8 cellular contexts compared by ENCODE assay signal in genomic region chr3:42547401-42547945, GRCh38. TPM values are rescaled to one million over a fixed set of nuclear protein-coding genes. Genes with fewer than 3 reads are reported as not detected.
A peak's percentile ranks its signal among the peaks of the same experiment; 100 is the strongest.
DNase-seq lines count a peak whose midpoint lies in the region; ATAC-seq and TF ChIP-seq lines count a peak whose summit lies in the region.

No MANE protein-coding gene starts in this region.

- no peak overlapping the region for H3K4me3 Mint-ChIP-seq in activated naive CD4-positive, alpha-beta T cell treated with anti-CD3 and anti-CD28 coated beads for 36 hours

- H3K4me3 ChIP-seq in uterus, result no peak overlapping the region

- no peaks in the 10 kb centered on the region for H3K27me3 ChIP-seq in uterus

- peaks cover 3% of the 10 kb centered on the region for H3K4me1 Mint-ChIP-seq in activated naive CD4-positive, alpha-beta T cell treated with anti-CD3 and anti-CD28 coated beads for 36 hours (ENCODE audit: low read depth)

- DNase-seq in GM10248 (ENCODE audit: extremely low spot score) (peak; percentile 75), HK-2 (ENCODE audit: unreplicated experiment) (peak; percentile 62), SK-MEL-5 (ENCODE audit: low read depth, low spot score) (peak; percentile 68), Right ventricle myocardium superior (peak; percentile 81), posterior vena cava (ENCODE audit: low spot score) (peak; percentile 91), uterus (peak; percentile 44 to 49)
- DNase-seq in activated naive CD4-positive, alpha-beta T cell treated with anti-CD3 and anti-CD28 coated beads for 36 hours, result peak; percentile 67

- H3K36me3 Mint-ChIP-seq in activated naive CD4-positive, alpha-beta T cell treated with anti-CD3 and anti-CD28 coated beads for 36 hours (ENCODE audit: low read depth), result peaks cover 10% of the 10 kb centered on the region

- CTCF ChIA-PET in GM10248 (lab: Yijun Ruan, JAX), result interaction anchor here (0.7 to 9.5 kb wide), 21 partner anchors 11 to 392 kb away, joined by 3 to 95 read pairs (median 4); no protein-coding TSS in a partner anchor
- CTCF ChIA-PET in activated naive CD4-positive, alpha-beta T cell treated with anti-CD3 and anti-CD28 coated beads for 36 hours (lab: Charles Lee), result interaction anchor here (0.6 to 19.6 kb wide), 18 partner anchors 9 to 343 kb away, joined by 3 to 201 read pairs (median 5); partner anchors contain the start of gene VIPR1

- H3K27ac ChIP-seq in uterus, result no peak overlapping the region

- POLR2A ChIA-PET in GM10248 (lab: Yijun Ruan, JAX), result no interaction called here

- in situ Hi-C loops in SK-MEL-5 (cut with HindIII; ENCODE audit: low pct_unique_long_range_greater_than_20kb, low sequenced_read_pairs), result no loop called here

- TF ChIP-seq CTCF in GM10248 (IDR thresholded peaks at IDR 0.05; ENCODE audit: control extremely low read depth, extremely low read depth, low read depth, missing control alignments), result peak; percentile 91
- TF ChIP-seq CTCF in uterus (IDR thresholded peaks at IDR 0.05), result peak; percentile 63 to 88 (median 78)

- no peaks in the 10 kb centered on the region for H3K27me3 Mint-ChIP-seq in activated naive CD4-positive, alpha-beta T cell treated with anti-CD3 and anti-CD28 coated beads for 36 hours (ENCODE audit: low read depth)

- no peaks in the 10 kb centered on the region for H3K4me1 ChIP-seq in uterus

- no peak for TF ChIP-seq POLR2A in uterus (IDR thresholded peaks at IDR 0.05)

- intact Hi-C loops in activated naive CD4-positive, alpha-beta T cell treated with anti-CD3 and anti-CD28 coated beads for 36 hours (cut with micrococcal nuclease), result loop anchor here (1.0 kb wide), 1 partner anchor 45 kb away; the partner anchor contains the start of gene VIPR1
- intact Hi-C loops in Right ventricle myocardium superior (cut with DNase I) (loop anchor here (10.0 kb wide), 1 partner anchor 313 kb away; no protein-coding TSS in a partner anchor), posterior vena cava (cut with DNase I) (loop anchor here in 1 of 2 donors (10.0 kb wide), 1 partner anchor 313 kb away; no protein-coding TSS in a partner anchor), uterus (cut with DNase I; ENCODE audit: low total_unique reads) (no loop called here)

- no peaks in the 10 kb centered on the region for H3K9me3 ChIP-seq in uterus

- no peaks in the 10 kb centered on the region for H3K36me3 ChIP-seq in uterus

- H3K27ac Mint-ChIP-seq in activated naive CD4-positive, alpha-beta T cell treated with anti-CD3 and anti-CD28 coated beads for 36 hours, result no peak overlapping the region

- ATAC-seq in Right ventricle myocardium superior (ENCODE audit: poor library complexity) (peak; percentile 73), HG02884 (IDR thresholded peaks at IDR 0.05; ENCODE audit: unreplicated experiment) (no peak)

- H3K9me3 Mint-ChIP-seq in activated naive CD4-positive, alpha-beta T cell treated with anti-CD3 and anti-CD28 coated beads for 36 hours, result no peaks in the 10 kb centered on the region

RNA-seq across cellular contexts. Expression of gene SEC22C, which starts 34.3 kb away (rescaled TPM):
- total RNA-seq in SK-MEL-5 (2014; rRNA removed; shearing (Covaris generic)), result 59.2 and 62.4 TPM in 2 replicates
- 38.4 and 45.4 TPM in 2 replicates for polyA plus RNA-seq in SK-MEL-5 (2015; cell fraction: cytosol; rRNA removed)
- polyA plus RNA-seq in SK-MEL-5 (2015; cell fraction: nucleus; rRNA removed), result 59.3 and 76.1 TPM in 2 replicates
- total RNA-seq in activated naive CD4-positive, alpha-beta T cell treated with anti-CD3 and anti-CD28 coated beads for 36 hours, result 10 to 100 TPM; 41.2 to 45.9 TPM
- total RNA-seq in Right ventricle myocardium superior (21.6 TPM), posterior vena cava (10 to 100 TPM; 43.8 to 47.0 TPM), uterus (10 to 100 TPM; 49.7 to 82.6 (median 66.0) TPM)

RNA-seq across cellular contexts. Expression of gene SS18L2, which starts 43.2 kb away (rescaled TPM):
- 24.9 and 26.0 TPM in 2 replicates for total RNA-seq in SK-MEL-5 (2014; rRNA removed; shearing (Covaris generic))
- 19.6 and 24.3 TPM in 2 replicates for polyA plus RNA-seq in SK-MEL-5 (2015; cell fraction: cytosol; rRNA removed)
- 21.9 and 22.6 TPM in 2 replicates for polyA plus RNA-seq in SK-MEL-5 (2015; cell fraction: nucleus; rRNA removed)
- total RNA-seq in activated naive CD4-positive, alpha-beta T cell treated with anti-CD3 and anti-CD28 coated beads for 36 hours, result 10 to 100 TPM; 38.8 to 39.1 TPM
- total RNA-seq in Right ventricle myocardium superior (9.1 TPM), posterior vena cava (10 to 100 TPM; 15.4 to 16.8 TPM), uterus (10 to 100 TPM in 3 of 4 donors, 1 to 10 TPM in 1; 7.4 to 20.0 (median 15.7) TPM)

RNA-seq across cellular contexts. Expression of gene VIPR1, which starts 45.0 kb away (rescaled TPM):
- total RNA-seq in SK-MEL-5 (2014; rRNA removed; shearing (Covaris generic)), result 0.34 TPM in 1 of 2 replicates, not detected in the other
- polyA plus RNA-seq in SK-MEL-5 (2015; cell fraction: cytosol; rRNA removed), result 1.1 and 1.2 TPM in 2 replicates
- polyA plus RNA-seq in SK-MEL-5 (2015; cell fraction: nucleus; rRNA removed), result 6.3 and 13.4 TPM in 2 replicates
- total RNA-seq in activated naive CD4-positive, alpha-beta T cell treated with anti-CD3 and anti-CD28 coated beads for 36 hours, result 1 to 10 TPM; 6.3 to 8.4 TPM
- total RNA-seq in Right ventricle myocardium superior (3.4 TPM), posterior vena cava (1 to 10 TPM; 1.3 to 2.2 TPM), uterus (1 to 10 TPM in 2 of 4 donors, under 1 TPM in 2; 0.26 to 1.5 (median 0.99) TPM)

RNA-seq across cellular contexts. Expression of gene NKTR, which starts 53.0 kb away (rescaled TPM):
- total RNA-seq in SK-MEL-5 (2014; rRNA removed; shearing (Covaris generic)), result 18.9 and 19.0 TPM in 2 replicates
- polyA plus RNA-seq in SK-MEL-5 (2015; cell fraction: cytosol; rRNA removed), result 6.6 and 9.2 TPM in 2 replicates
- polyA plus RNA-seq in SK-MEL-5 (2015; cell fraction: nucleus; rRNA removed), result 264 and 283 TPM in 2 replicates
- total RNA-seq in activated naive CD4-positive, alpha-beta T cell treated with anti-CD3 and anti-CD28 coated beads for 36 hours, result 10 to 100 TPM; 62.1 to 65.9 TPM
- total RNA-seq in Right ventricle myocardium superior (21.6 TPM), posterior vena cava (10 to 100 TPM; 75.2 to 78.0 TPM), uterus (100 to 1,000 TPM; 119 to 361 (median 164) TPM)
